Comparison of ENCODE assay signal across 2 cellular contexts in the genomic region with DNA sequence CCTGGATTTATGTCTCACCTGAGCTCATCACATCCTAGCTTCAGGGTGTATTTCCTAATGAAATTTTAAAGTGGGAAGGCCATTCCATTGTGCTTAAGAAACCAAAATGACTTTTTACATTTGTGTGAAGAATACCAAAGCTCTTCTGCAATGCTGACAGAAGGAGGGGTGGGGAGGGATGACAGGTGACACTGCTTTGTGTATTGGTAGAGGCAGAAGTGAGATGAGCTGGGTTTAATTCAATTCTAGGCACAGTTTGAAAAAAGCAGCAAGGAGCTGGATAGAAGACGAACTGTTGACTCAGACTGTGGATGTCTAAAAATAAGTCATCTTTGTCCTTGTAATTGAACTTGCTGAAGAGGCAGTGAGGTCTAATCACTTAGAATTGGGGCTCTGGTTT.
"Had no signal": no experiment of that assay in that cellular context is flagged by ENCODE, and none has a peak within 500 bp of the region (broad histone marks: within the 10 kb centered on the region; RNA-seq: fewer than 3 reads in every experiment).

No MANE protein-coding gene starts in this region.

- DNase-seq: GDM1, GF-D8 had no signal
